In the genomic region with DNA sequence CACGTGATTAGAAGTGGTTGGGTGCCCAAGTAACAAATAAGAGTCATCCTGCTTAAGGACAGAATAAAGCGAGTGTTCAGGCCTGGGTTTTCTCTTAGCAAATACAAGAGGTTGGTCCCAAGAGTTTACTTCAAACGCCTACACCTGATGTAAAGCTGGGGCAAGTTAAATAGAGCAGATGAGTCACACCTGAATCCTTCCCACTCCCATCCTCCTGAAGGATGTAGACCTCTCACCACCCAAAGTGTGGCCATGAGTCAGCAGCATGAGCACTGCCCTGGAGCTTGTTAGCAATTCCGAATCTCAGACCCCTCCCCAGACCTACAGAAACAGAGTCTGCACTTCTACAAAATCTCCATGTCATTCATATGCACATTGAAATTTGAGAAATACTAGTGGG, we compare ENCODE assay signal across 12 cellular contexts.
DNase-seq lines count a peak whose midpoint lies in the region; TF ChIP-seq lines count a peak whose summit lies in the region.
"Had no signal": no experiment of that assay in that cellular context is flagged by ENCODE, and none has a peak within 500 bp of the region (broad histone marks: within the 10 kb centered on the region; RNA-seq: fewer than 3 reads in every experiment).

No MANE protein-coding gene starts in this region.

- H3K27me3 ChIP-seq in BJ (ENCODE audit: control insufficient read depth, insufficient read depth, low read length) (no peaks in the 10 kb centered on the region), HUES6 (ENCODE audit: control insufficient read depth, insufficient read depth, low read length) (no peaks in the 10 kb centered on the region), brain microvascular endothelial cell (replicated peaks) (no peaks in the 10 kb centered on the region), transverse colon (no peaks in the 10 kb centered on the region), Peyer's patch (no peaks in the 10 kb centered on the region)

- intact Hi-C loops in transverse colon (cut with DNase I; ENCODE audit: low total_unique reads): no loop called here

- H3K27ac ChIP-seq in HUES6 (ENCODE audit: low read depth, low read length) (peak overlapping the region; percentile 27; the same call in 1 of the 2 replicates), brain microvascular endothelial cell (no peak overlapping the region), transverse colon (no peak overlapping the region), Peyer's patch (no peak overlapping the region)

- TF ChIP-seq EP300 in transverse colon (IDR thresholded peaks at IDR 0.05; ENCODE audit: low read depth): no peak

- peaks cover 12% of the 10 kb centered on the region; the same call in 1 of the 2 replicates for H3K4me1 ChIP-seq in HUES6 (ENCODE audit: control insufficient read depth, insufficient read depth, low read length)
- H3K4me1 ChIP-seq in transverse colon: no peaks in the 10 kb centered on the region
- no peaks in the 10 kb centered on the region for H3K4me1 ChIP-seq in Peyer's patch

- in situ Hi-C loops in brain microvascular endothelial cell (cut with HindIII; ENCODE audit: low pct_ligation_motif_present, low sequenced_read_pairs) (no loop called here), transverse colon (cut with MboI; ENCODE audit: low pct_ligation_motif_present in 1 of 4, low pct_unique_long_range_greater_than_20kb in 1 of 4, low sequenced_read_pairs in 3 of 4) (no loop called here)

- DNase-seq in BJ (ENCODE audit: low read depth) (peak; percentile 36), brain microvascular endothelial cell (peak; percentile 24), islet precursor cell (peak; percentile 94), transverse colon (no peak), SHP77 (lab: John Stamatoyannopoulos, UW) (no peak), Peyer's patch (no peak)
- DNase-seq in activated effector memory CD4-positive, alpha-beta T cell treated with Interleukin-2 at 50 U/mL for 16 hours: no peak
- DNase-seq: activated CD4-positive, alpha-beta T cell treated with anti-CD3 and anti-CD28 coated beads, Interleukin-2, amount 10 ng/mL, durations not matched to agents 24 days and 14 days; activated gamma-delta T cell; MM.1S; NCI-H2227 treated with DMSO at 0.1 percent for 48 hours had no signal

- H3K9ac ChIP-seq in HUES6 (ENCODE audit: low read length): no peak overlapping the region

- POLR2A ChIA-PET in BJ (lab: Charles Lee): no interaction called here

- TF ChIP-seq CTCF in BJ (IDR thresholded peaks at IDR 0.05; ENCODE audit: insufficient read depth, low read depth, low read length) (no peak), brain microvascular endothelial cell (IDR thresholded peaks at IDR 0.05; ENCODE audit: low read depth, low read length, missing control alignments) (no peak), transverse colon (IDR thresholded peaks at IDR 0.05) (no peak), Peyer's patch (IDR thresholded peaks at IDR 0.05) (no peak)

- TF ChIP-seq POLR2A in transverse colon (IDR thresholded peaks at IDR 0.05): no peak
- TF ChIP-seq POLR2A in Peyer's patch (IDR thresholded peaks at IDR 0.05): no peak

- no peaks in the 10 kb centered on the region for H3K36me3 ChIP-seq in BJ (ENCODE audit: control insufficient read depth, insufficient read depth, low read length)
- no peaks in the 10 kb centered on the region for H3K36me3 ChIP-seq in HUES6 (ENCODE audit: control insufficient read depth, insufficient read depth, low read length)
- no peaks in the 10 kb centered on the region for H3K36me3 ChIP-seq in brain microvascular endothelial cell (replicated peaks)
- H3K36me3 ChIP-seq in transverse colon: no peaks in the 10 kb centered on the region
- H3K36me3 ChIP-seq in Peyer's patch: no peaks in the 10 kb centered on the region

- 46% methylated on average over 4 of the region's 4 CpGs; no CpG with 5 or more reads in 1 of the 2 donors for WGBS in transverse colon (ENCODE audit: low coverage in 1 of 2), 2 donors

- no peak overlapping the region for H3K4me3 ChIP-seq in BJ (ENCODE audit: low read depth, low read length)
- H3K4me3 ChIP-seq in HUES6 (ENCODE audit: low read depth, low read length): no peak overlapping the region
- no peak overlapping the region for H3K4me3 ChIP-seq in brain microvascular endothelial cell (ENCODE audit: low read depth, low read length)
- no peak overlapping the region for H3K4me3 ChIP-seq in transverse colon
- H3K4me3 ChIP-seq in Peyer's patch: no peak overlapping the region

- H3K9me3 ChIP-seq in HUES6 (ENCODE audit: control insufficient read depth, insufficient read depth, low read depth, low read length) (no peaks in the 10 kb centered on the region), transverse colon (no peaks in the 10 kb centered on the region), Peyer's patch (no peaks in the 10 kb centered on the region)

- CTCF ChIA-PET in BJ (lab: Yijun Ruan, JAX): interaction anchor here (0.9 to 1.2 kb wide), 3 partner anchors 9 to 21 kb away, joined by 3 to 4 read pairs (median 4); no protein-coding TSS in a partner anchor

Comparison
In these comparisons a context has a peak if more than half of its experiments do, and no peak if none do; other contexts are left out.
1. DNase-seq: peak in BJ (single experiment), brain microvascular endothelial cell (single experiment) and islet precursor cell (single experiment); none in transverse colon (single experiment), SHP77 (0 of 2), activated effector memory CD4-positive, alpha-beta T cell treated with Interleukin-2 at 50 U/mL for 16 hours (single experiment) and Peyer's patch (0 of 3).